1 cellular context compared by ENCODE assay signal in genomic region chr11:776459-777287, GRCh38.
TF ChIP-seq lines count a peak whose summit lies in the region.

No MANE protein-coding gene starts in this region.

TF ChIP-seq in K562, 482 proteins besides CTCF, POLR2A, EP300 and RAD21 (continued from another document):
- no peak for TF ChIP-seq SRF (CRISPR knock-in tag; IDR thresholded peaks at IDR 0.05)
- TF ChIP-seq JUN (IDR thresholded peaks at IDR 0.05; ENCODE audit: borderline replicate concordance, low read depth, low read length) = no peak
- no peak for TF ChIP-seq JUN (CRISPR knock-in tag; IDR thresholded peaks at IDR 0.05; ENCODE audit: borderline replicate concordance)
- peak; percentile 70; the same call in 1 of the 2 replicates for TF ChIP-seq LCOR (CRISPR knock-in tag; IDR thresholded peaks at IDR 0.05)
- 0 out of 2 replicates have a peak, but pooled peaks have one; percentile 3 for TF ChIP-seq EGR1 (conservative IDR thresholded peaks at IDR 0.05)
- TF ChIP-seq NR2C1 (IDR thresholded peaks at IDR 0.05) = no peak
- TF ChIP-seq NR2C1 (tag; IDR thresholded peaks at IDR 0.05) = no peak
- no peak for TF ChIP-seq REST (CRISPR knock-in tag; IDR thresholded peaks at IDR 0.05; ENCODE audit: low read depth)
- TF ChIP-seq ZNF263 (CRISPR knock-in tag; IDR thresholded peaks at IDR 0.05; ENCODE audit: borderline replicate concordance) = peak; percentile 52; the same call in 1 of the 2 replicates
- no peak for TF ChIP-seq MYNN (IDR thresholded peaks at IDR 0.05)
- TF ChIP-seq MYNN (CRISPR knock-in tag; IDR thresholded peaks at IDR 0.05) = no peak
- peak; percentile 69 for TF ChIP-seq MGA (IDR thresholded peaks at IDR 0.05)
